In the genomic region with DNA sequence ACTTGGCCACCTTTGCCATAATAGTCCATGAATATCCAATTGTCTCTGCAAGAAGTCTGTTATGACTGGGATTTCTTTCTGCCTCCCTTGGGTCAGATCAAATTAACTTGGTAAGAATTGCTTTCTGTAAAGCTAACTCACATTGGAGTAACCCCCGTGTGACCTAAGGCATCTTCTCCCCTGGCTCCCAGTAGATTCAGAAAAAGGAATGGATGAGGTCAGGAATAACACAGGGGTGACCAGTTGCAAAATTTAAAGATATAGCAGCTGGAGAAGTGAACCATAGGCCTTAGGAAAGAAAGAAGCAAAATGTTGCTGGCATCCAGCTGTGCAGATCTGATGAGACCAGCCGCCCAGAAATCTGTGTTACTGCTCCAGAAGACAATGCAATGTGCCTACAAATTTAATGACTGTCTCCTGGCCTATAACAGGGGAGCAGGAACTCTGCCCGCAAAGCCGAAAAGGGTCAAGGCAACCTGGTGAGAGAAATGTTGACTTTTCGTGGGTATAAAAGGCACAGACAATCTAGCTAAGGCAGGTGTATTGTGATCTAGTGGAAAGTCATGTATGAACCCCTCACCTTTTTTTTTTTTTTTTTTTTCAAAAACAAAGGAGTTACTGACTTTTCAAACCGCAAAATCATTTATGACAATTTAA, we compare ENCODE assay signal across 24 cellular contexts. TPM values are rescaled to one million over a fixed set of nuclear protein-coding genes. Genes with fewer than 3 reads are reported as not detected.
DNase-seq lines count a peak whose midpoint lies in the region; ATAC-seq, FAIRE-seq and TF ChIP-seq lines count a peak whose summit lies in the region.
"Had no signal": no experiment of that assay in that cellular context is flagged by ENCODE, and none has a peak within 500 bp of the region (broad histone marks: within the 10 kb centered on the region; RNA-seq: fewer than 3 reads in every experiment).

No MANE protein-coding gene starts in this region.

- peaks cover 4 to 18% of the 10 kb centered on the region in 2 experiments; a peak in 2 of 5 replicates for H3K4me1 ChIP-seq in K562 (replicated peaks in 1 of 2; ENCODE audit: control insufficient read depth in 2 of 2, insufficient read depth in 2 of 2, low read length in 2 of 2)
- H3K4me1 ChIP-seq in heart left ventricle = peaks cover 0 to 18% (median 0%) of the 10 kb centered on the region in 12 donors
- no peaks in the 10 kb centered on the region for H3K4me1 ChIP-seq in uterus
- H3K4me1 ChIP-seq: BE2C had no signal

- H3K9ac ChIP-seq in K562 (ENCODE audit: insufficient read depth in 1 of 2, low read depth in 2 of 2, low read length in 2 of 2) = no peak overlapping the region

- DNase-seq in MG63 = peak; percentile 55
- DNase-seq in K562 (ENCODE audit: extremely low read depth in 1 of 4, low spot score in 3 of 4) = no peak
- DNase-seq in heart left ventricle = peak in 1 of 5 donors; percentile 13
- DNase-seq in osteocyte (ENCODE audit: extremely low spot score, unreplicated experiment) = no peak
- DNase-seq in uterus = no peak
- no peak for DNase-seq in activated CD4-positive, alpha-beta T cell treated with anti-CD3 and anti-CD28 coated beads, Interleukin-2, amount 10 ng/mL, durations not matched to agents 24 days and 14 days
- DNase-seq: activated CD8-positive, alpha-beta memory T cell treated with anti-CD3 and anti-CD28 coated beads, Interleukin-2, amount 50 U/mL, for 4 hours; BE2C; effector CD4-positive, alpha-beta T cell; gastrocnemius medialis; NCI-H1048; NCI-H2029 treated with DMSO at 0.1 percent for 48 hours; NCI-H2227 treated with DMSO at 0.1 percent for 48 hours; NCI-H82; posterior cingulate gyrus had no signal

- no peaks in the 10 kb centered on the region for H3K36me3 ChIP-seq in MG63
- no peaks in the 10 kb centered on the region for H3K36me3 ChIP-seq in K562 (ENCODE audit: control insufficient read depth, insufficient read depth, low read length)
- H3K36me3 ChIP-seq in heart left ventricle = no peaks in the 10 kb centered on the region
- H3K36me3 ChIP-seq in uterus = no peaks in the 10 kb centered on the region
- H3K36me3 ChIP-seq: BE2C, gastrocnemius medialis had no signal

- no peak for TF ChIP-seq EP300 in K562 (IDR thresholded peaks at IDR 0.05; ENCODE audit: low read length)

- ATAC-seq in K562 = no peak
- peak in 3 of 4 donors; percentile 65 to 76 (median 65) for ATAC-seq in heart left ventricle
- ATAC-seq in GM21381 (IDR thresholded peaks at IDR 0.05; ENCODE audit: unreplicated experiment) = no peak
- no peak for ATAC-seq in stimulated activated memory B cell treated with anti-CD40 and anti-IgM and Interleukin-4, amounts not matched to agents 10 μg/mL and 1 μg/mL and 100 μg/mL, for 72 hours
- ATAC-seq: activated T-helper 17 cell treated with anti-CD3 and anti-CD28 coated beads, Interleukin-2, amount 50 U/mL, for 72 hours had no signal

- no peak overlapping the region for H3K4me2 ChIP-seq in K562 (ENCODE audit: insufficient read depth, low read length)

- 32% methylated on average over 5 of the region's 6 CpGs for WGBS in K562 (ENCODE audit: insufficient coverage, low coverage, missing lambda C conversion rate)
- 80 to 90% (median 85%) methylated on average over 6 of the region's 6 CpGs for WGBS in heart left ventricle, 4 donors

- intact Hi-C loops in K562 (cut with micrococcal nuclease) (no loop called here), heart left ventricle (cut with DNase I) (loop anchor here in 3 of 10 donors (10.0 kb wide), 2 partner anchors 188 to 378 kb away; no protein-coding TSS in a partner anchor), uterus (cut with DNase I; ENCODE audit: low total_unique reads) (no loop called here)
- intact Hi-C loops in activated CD4-positive, alpha-beta T cell treated with anti-CD3 and anti-CD28 coated beads, Interleukin-2, amount 10 ng/mL, durations not matched to agents 24 days and 14 days (cut with micrococcal nuclease) = loop anchor here (10.0 kb wide), 1 partner anchor 378 kb away; no protein-coding TSS in a partner anchor

- no peaks in the 10 kb centered on the region for H4K20me1 ChIP-seq in K562 (replicated peaks; ENCODE audit: control insufficient read depth, insufficient read depth, low read length)

- BruUV-seq in K562 (replicated peaks; lab: Mats Ljungman, UMichigan) = no TSS peak

- H3K27me3 ChIP-seq in MG63 (no peaks in the 10 kb centered on the region), K562 (ENCODE audit: control insufficient read depth in 2 of 2, insufficient read depth in 2 of 2, low read length in 2 of 2) (peaks cover 4 to 7% of the 10 kb centered on the region in 2 experiments; a peak in 2 of 5 replicates), heart left ventricle (no peaks in the 10 kb centered on the region), uterus (no peaks in the 10 kb centered on the region)
- H3K27me3 ChIP-seq: BE2C, gastrocnemius medialis had no signal

- TF ChIP-seq RAD21 in K562 (CRISPR knock-in tag; conservative IDR thresholded peaks at IDR 0.05 in 1 of 2, IDR thresholded peaks at IDR 0.05 in 1 of 2) = no peak

- CTCF ChIA-PET in K562 (lab: Yijun Ruan, JAX; ENCODE audit: low intra/inter-chr PET ratio) = no interaction called here

- H3K9me3 Mint-ChIP-seq in osteocyte (ENCODE audit: unreplicated experiment) = no peaks in the 10 kb centered on the region
- H3K9me3 Mint-ChIP-seq in activated CD4-positive, alpha-beta T cell treated with anti-CD3 and anti-CD28 coated beads, Interleukin-2, amount 10 ng/mL, durations not matched to agents 24 days and 14 days = no peaks in the 10 kb centered on the region
- peaks cover 7% of the 10 kb centered on the region for H3K9me3 Mint-ChIP-seq in stimulated activated memory B cell treated with anti-CD40 and anti-IgM and Interleukin-4, amounts not matched to agents 10 μg/mL and 1 μg/mL and 100 μg/mL, for 72 hours

- H3K9me3 ChIP-seq in MG63 = no peaks in the 10 kb centered on the region; the same call in none of the 2 replicates
- no peaks in the 10 kb centered on the region for H3K9me3 ChIP-seq in K562 (replicated peaks; ENCODE audit: control insufficient read depth, insufficient read depth, low read depth, low read length)
- no peaks in the 10 kb centered on the region for H3K9me3 ChIP-seq in heart left ventricle
- H3K9me3 ChIP-seq in uterus = no peaks in the 10 kb centered on the region
- H3K9me3 ChIP-seq: BE2C, gastrocnemius medialis had no signal

- no peak overlapping the region for H3K4me3 ChIP-seq in MG63
- no peak overlapping the region for H3K4me3 ChIP-seq in K562
- no peak overlapping the region for H3K4me3 ChIP-seq in heart left ventricle
- no peak overlapping the region for H3K4me3 ChIP-seq in uterus
- H3K4me3 ChIP-seq: gastrocnemius medialis had no signal

- no peak overlapping the region for H3K4me3 Mint-ChIP-seq in osteocyte (ENCODE audit: unreplicated experiment)
- no peak overlapping the region for H3K4me3 Mint-ChIP-seq in activated CD4-positive, alpha-beta T cell treated with anti-CD3 and anti-CD28 coated beads, Interleukin-2, amount 10 ng/mL, durations not matched to agents 24 days and 14 days
- H3K4me3 Mint-ChIP-seq in stimulated activated memory B cell treated with anti-CD40 and anti-IgM and Interleukin-4, amounts not matched to agents 10 μg/mL and 1 μg/mL and 100 μg/mL, for 72 hours = no peak overlapping the region
- H3K4me3 Mint-ChIP-seq: activated naive CD8-positive, alpha-beta T cell; activated T-helper 17 cell treated with anti-CD3 and anti-CD28 coated beads, Interleukin-2, amount 50 U/mL, for 72 hours; T-helper 2 cell treated with Interferon-gamma antibody and Interleukin-4, amounts not matched to agents 5 μg/mL and 100 μg/mL, for 36 hours had no signal

- no peaks in the 10 kb centered on the region for H3K27me3 Mint-ChIP-seq in osteocyte (ENCODE audit: unreplicated experiment)
- H3K27me3 Mint-ChIP-seq in activated CD4-positive, alpha-beta T cell treated with anti-CD3 and anti-CD28 coated beads, Interleukin-2, amount 10 ng/mL, durations not matched to agents 24 days and 14 days = peaks cover 8% of the 10 kb centered on the region
- H3K27me3 Mint-ChIP-seq in stimulated activated memory B cell treated with anti-CD40 and anti-IgM and Interleukin-4, amounts not matched to agents 10 μg/mL and 1 μg/mL and 100 μg/mL, for 72 hours = peaks cover 43% of the 10 kb centered on the region

- H3K4me1 Mint-ChIP-seq in osteocyte (ENCODE audit: unreplicated experiment) = peaks cover 31% of the 10 kb centered on the region
- H3K4me1 Mint-ChIP-seq in activated CD4-positive, alpha-beta T cell treated with anti-CD3 and anti-CD28 coated beads, Interleukin-2, amount 10 ng/mL, durations not matched to agents 24 days and 14 days = peaks cover 8% of the 10 kb centered on the region
- H3K4me1 Mint-ChIP-seq in stimulated activated memory B cell treated with anti-CD40 and anti-IgM and Interleukin-4, amounts not matched to agents 10 μg/mL and 1 μg/mL and 100 μg/mL, for 72 hours = peaks cover 6% of the 10 kb centered on the region

- POLR2A ChIA-PET in K562 (lab: Yijun Ruan, JAX) = interaction anchor here (0.6 kb wide), 1 partner anchor 503 kb away, joined by 4 read pairs; no protein-coding TSS in a partner anchor

- in situ Hi-C loops in K562 (cut with MboI) = no loop called here

- H3K36me3 Mint-ChIP-seq in osteocyte (ENCODE audit: unreplicated experiment) = peaks cover 1% of the 10 kb centered on the region
- no peaks in the 10 kb centered on the region for H3K36me3 Mint-ChIP-seq in activated CD4-positive, alpha-beta T cell treated with anti-CD3 and anti-CD28 coated beads, Interleukin-2, amount 10 ng/mL, durations not matched to agents 24 days and 14 days (ENCODE audit: low read depth)
- no peaks in the 10 kb centered on the region for H3K36me3 Mint-ChIP-seq in stimulated activated memory B cell treated with anti-CD40 and anti-IgM and Interleukin-4, amounts not matched to agents 10 μg/mL and 1 μg/mL and 100 μg/mL, for 72 hours
- H3K36me3 Mint-ChIP-seq: activated naive CD8-positive, alpha-beta T cell had no signal

- no peaks in the 10 kb centered on the region for H3K9me1 ChIP-seq in K562 (ENCODE audit: control insufficient read depth, insufficient read depth, low read length)

- TF ChIP-seq CTCF in K562 (IDR thresholded peaks at IDR 0.05 in 2 of 3, conservative IDR thresholded peaks at IDR 0.05 in 1 of 3; ENCODE audit: insufficient read depth in 2 of 3, low read depth in 1 of 3, low read length in 3 of 3) (no peak), heart left ventricle (IDR thresholded peaks at IDR 0.05) (no peak), osteocyte (IDR thresholded peaks at IDR 0.05) (no peak), uterus (IDR thresholded peaks at IDR 0.05) (no peak)

- H3K27ac Mint-ChIP-seq in osteocyte (ENCODE audit: unreplicated experiment) = peak overlapping the region; percentile 29
- H3K27ac Mint-ChIP-seq in activated CD4-positive, alpha-beta T cell treated with anti-CD3 and anti-CD28 coated beads, Interleukin-2, amount 10 ng/mL, durations not matched to agents 24 days and 14 days = no peak overlapping the region
- H3K27ac Mint-ChIP-seq in stimulated activated memory B cell treated with anti-CD40 and anti-IgM and Interleukin-4, amounts not matched to agents 10 μg/mL and 1 μg/mL and 100 μg/mL, for 72 hours = no peak overlapping the region
- H3K27ac Mint-ChIP-seq: activated naive CD8-positive, alpha-beta T cell; activated T-helper 17 cell treated with anti-CD3 and anti-CD28 coated beads, Interleukin-2, amount 50 U/mL, for 72 hours; T-helper 2 cell treated with Interferon-gamma antibody and Interleukin-4, amounts not matched to agents 5 μg/mL and 100 μg/mL, for 36 hours had no signal

- H3K27ac ChIP-seq in K562 (ENCODE audit: extremely low read depth, low read depth, low read length) (no peak overlapping the region), heart left ventricle (peak overlapping the region in 2 of 12 donors; percentile 29 to 50), uterus (no peak overlapping the region)
- H3K27ac ChIP-seq: gastrocnemius medialis had no signal

- H3K79me2 ChIP-seq in K562 (ENCODE audit: control insufficient read depth, insufficient read depth, low read length) = no peaks in the 10 kb centered on the region

- H2AFZ ChIP-seq in K562 (ENCODE audit: low read depth, low read length) = peak overlapping the region; percentile 28; the same call in 1 of the 2 replicates

- FAIRE-seq in K562 (lab: Jason Lieb, UNC) = peak; percentile 23
- FAIRE-seq: astrocyte, G401.6, GM18507, urothelium cell line had no signal

- TF ChIP-seq POLR2A in K562 (conservative IDR thresholded peaks at IDR 0.05) (no peak), heart left ventricle (IDR thresholded peaks at IDR 0.05) (no peak), uterus (IDR thresholded peaks at IDR 0.05) (no peak)

RNA-seq across cellular contexts. Expression of gene OPTN, which starts 7.4 kb away (rescaled TPM):
- 12.6 and 14.0 TPM in 2 replicates for total RNA-seq in MG63 (2014; rRNA removed; shearing (Covaris generic); ENCODE audit: low replicate concordance)
- total RNA-seq in K562 (2011; cell fraction: chromatin; rRNA removed; ENCODE audit: low replicate concordance) = 3.1 and 10.3 TPM in 2 replicates
- 1.6 and 1.7 TPM in 2 replicates for total RNA-seq in K562 (2011; cell fraction: nucleolus; rRNA removed)
- total RNA-seq in K562 (2011; cell fraction: nucleoplasm; rRNA removed) = 3.6 and 8.3 TPM in 2 replicates
- 5.8 and 6.0 TPM in 2 replicates for total RNA-seq in K562 (2014; rRNA removed)
- 4.7 and 4.8 TPM in 2 replicates for total RNA-seq in K562 (2014; rRNA removed; fragmentation: Illumina TruSeq; extraction: Trizol)
- 3.0 and 3.4 TPM in 2 replicates for total RNA-seq in K562 (2015; rRNA removed; fragmentation: Illumina TruSeq; extraction: Trizol)
- 5.3 and 6.8 TPM in 2 replicates for total RNA-seq in K562 (2021)
- 4.6 and 5.0 TPM in 2 replicates for polyA plus RNA-seq in K562 (2011; rRNA removed)
- 0.79 and 1.8 TPM in 2 replicates for polyA plus RNA-seq in K562 (2011; cell fraction: cytosol; rRNA removed)
- polyA plus RNA-seq in K562 (2011; cell fraction: nucleus; rRNA removed) = 3.9 and 4.8 TPM in 2 replicates
- polyA plus RNA-seq in K562 (2012) = 13.6 and 29.9 TPM in 2 replicates
- polyA plus RNA-seq in K562 (2014; fragmentation: Illumina TruSeq; extraction: Trizol) = 5.2 and 5.3 TPM in 2 replicates
- polyA plus RNA-seq in K562 (2014; fragmentation: Nextera tagmentation; extraction: Ambion mirVana) = 1 to 10 TPM; 2.2 to 2.4 TPM
- polyA plus RNA-seq in K562 (2014; rRNA removed) = 4.1 and 5.1 TPM in 2 replicates
- 5.0 and 5.8 TPM in 2 replicates for polyA minus RNA-seq in K562 (2011; rRNA and poly(A)+ RNA removed)
- 1.9 and 4.8 TPM in 2 replicates for polyA minus RNA-seq in K562 (2011; cell fraction: cytosol; rRNA and poly(A)+ RNA removed)
- polyA minus RNA-seq in K562 (2011; cell fraction: nucleus; rRNA and poly(A)+ RNA removed) = 1.3 and 2.6 TPM in 2 replicates
- 100 to 1,000 TPM in 8 of 9 donors, 10 to 100 TPM in 1; 89.4 to 191 (median 140) TPM for total RNA-seq in heart left ventricle
- polyA plus RNA-seq in heart left ventricle = 10 to 100 TPM; 88.2 to 89.9 TPM
- 107 and 116 TPM in 2 replicates for total RNA-seq in osteocyte
- 10 to 100 TPM; 28.3 to 68.3 (median 38.1) TPM for total RNA-seq in uterus
- total RNA-seq in activated CD4-positive, alpha-beta T cell treated with anti-CD3 and anti-CD28 coated beads, Interleukin-2, amount 10 ng/mL, durations not matched to agents 24 days and 14 days = 39.5 and 43.6 TPM in 2 replicates

Comparison
In these comparisons a context has a peak if more than half of its experiments do, and no peak if none do; other contexts are left out.
1. ATAC-seq: peak in heart left ventricle (3 of 4); none in K562 (single experiment), GM21381 (single experiment) and stimulated activated memory B cell treated with anti-CD40 and anti-IgM and Interleukin-4, amounts not matched to agents 10 μg/mL and 1 μg/mL and 100 μg/mL, for 72 hours (single experiment).